10 cellular contexts compared by ENCODE assay signal in the genomic region with DNA sequence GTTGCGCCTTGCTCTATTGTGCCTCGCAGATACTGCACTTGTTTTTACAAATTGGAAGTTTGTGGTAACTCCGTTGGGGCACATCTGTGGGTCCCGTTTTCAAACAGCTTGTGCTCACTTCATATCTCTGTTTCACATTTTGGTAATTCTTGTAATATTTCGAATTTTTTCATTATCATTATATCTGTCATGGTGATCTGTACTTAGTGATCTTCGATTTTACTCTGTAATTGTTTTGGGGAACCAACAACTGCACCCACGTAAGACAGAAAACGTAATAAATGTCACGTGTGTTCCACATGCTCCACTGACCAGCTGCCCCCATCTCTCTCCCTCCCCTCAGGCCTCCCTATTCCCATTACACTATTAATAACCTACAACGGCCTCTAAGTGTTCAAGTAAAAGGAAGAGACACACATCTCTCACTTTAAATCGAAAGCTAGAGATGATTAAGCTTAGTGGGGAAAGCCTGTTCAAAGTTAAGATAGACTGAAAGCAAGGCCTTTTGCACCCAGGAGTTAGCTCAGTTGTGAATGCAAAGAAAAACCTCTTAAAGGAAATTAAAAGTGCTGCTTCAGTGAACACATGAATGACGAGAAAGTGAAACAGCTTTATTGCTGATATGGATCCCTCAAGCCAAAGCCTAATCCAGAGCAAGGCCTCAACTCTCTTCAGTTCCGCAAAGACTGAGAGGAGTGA. TPM values are rescaled to one million over a fixed set of nuclear protein-coding genes. Genes with fewer than 3 reads are reported as not detected.
DNase-seq lines count a peak whose midpoint lies in the region; ATAC-seq and TF ChIP-seq lines count a peak whose summit lies in the region.
"Had no signal": no experiment of that assay in that cellular context is flagged by ENCODE, and none has a peak within 500 bp of the region (broad histone marks: within the 10 kb centered on the region; RNA-seq: fewer than 3 reads in every experiment).

No MANE protein-coding gene starts in this region.

- H3K9me3 Mint-ChIP-seq in chondrocyte (ENCODE audit: low read depth), result peaks cover 7% of the 10 kb centered on the region

- in situ Hi-C loops in GM13977 (cut with MboI; ENCODE audit: low pct_unique_long_range_greater_than_20kb, low sequenced_read_pairs, unreplicated experiment), result no loop called here
- in situ Hi-C loops in G401 (cut with HindIII; ENCODE audit: low sequenced_read_pairs), result no loop called here

- no peaks in the 10 kb centered on the region for H3K36me3 ChIP-seq in sigmoid colon

- H3K9me3 ChIP-seq in sigmoid colon, result peaks cover 0 to 3% (median 0%) of the 10 kb centered on the region in 4 donors

- H3K27ac Mint-ChIP-seq in chondrocyte (ENCODE audit: unreplicated experiment), result no peak overlapping the region

- peak overlapping the region; percentile 79 for H3K4me3 Mint-ChIP-seq in chondrocyte (ENCODE audit: unreplicated experiment)

- no peak for TF ChIP-seq EP300 in sigmoid colon (IDR thresholded peaks at IDR 0.05)

- H3K4me1 Mint-ChIP-seq in chondrocyte (ENCODE audit: low read depth), result peaks cover 13% of the 10 kb centered on the region

- TF ChIP-seq CTCF in chondrocyte (IDR thresholded peaks at IDR 0.05), result no peak
- TF ChIP-seq CTCF in sigmoid colon (IDR thresholded peaks at IDR 0.05), result peak in 1 of 4 experiments; percentile 5
- TF ChIP-seq CTCF in GM13977 (IDR thresholded peaks at IDR 0.05; ENCODE audit: extremely low read depth, insufficient read depth, missing control alignments), result no peak

- peaks cover 32% of the 10 kb centered on the region for H3K27me3 Mint-ChIP-seq in chondrocyte (ENCODE audit: low read depth)

- ATAC-seq in GM19395 (IDR thresholded peaks at IDR 0.05; ENCODE audit: unreplicated experiment), result peak; percentile 60
- ATAC-seq in HG03442 (IDR thresholded peaks at IDR 0.05; ENCODE audit: unreplicated experiment), result peak; percentile 37

- peak overlapping the region in 3 of 4 donors; percentile 44 to 53 (median 51) for H3K4me3 ChIP-seq in sigmoid colon

- peaks cover 0 to 20% (median 6%) of the 10 kb centered on the region in 4 donors for H3K4me1 ChIP-seq in sigmoid colon

- intact Hi-C loops in sigmoid colon (cut with DNase I), result loop anchor here (5.0 kb wide), 2 partner anchors 40 to 140 kb away; no protein-coding TSS in a partner anchor

- TF ChIP-seq POLR2A in sigmoid colon (IDR thresholded peaks at IDR 0.05), result no peak

- H3K36me3 Mint-ChIP-seq in chondrocyte (ENCODE audit: low read depth), result peaks cover 2% of the 10 kb centered on the region

- peaks cover 0 to 4% (median 0%) of the 10 kb centered on the region in 3 donors for H3K27me3 ChIP-seq in sigmoid colon

- H3K27ac ChIP-seq in sigmoid colon, result peak overlapping the region in 2 of 4 donors; percentile 73 to 75

- no peak for DNase-seq in chondrocyte (ENCODE audit: low spot score)
- DNase-seq in sigmoid colon, result no peak
- no peak for DNase-seq in GM13977 (ENCODE audit: low spot score)
- DNase-seq in SIG-M5 (lab: John Stamatoyannopoulos, UW), result no peak
- DNase-seq in G401 (ENCODE audit: low spot score), result no peak
- DNase-seq in activated CD4-positive, CD25-positive, alpha-beta regulatory T cell treated with anti-CD3 and anti-CD28 coated beads, Interleukin-2, amount 50 U/mL, for 72 hours, result no peak

- WGBS in sigmoid colon, 2 donors, result 53 to 55% methylated on average over 13 of the region's 13 CpGs

RNA-seq across cellular contexts. Expression of a gene that starts 26.9 kb away (rescaled TPM):
- not detected in 3 replicates for total RNA-seq in chondrocyte
- total RNA-seq in sigmoid colon, result not detected
- not detected for polyA plus RNA-seq in sigmoid colon
- total RNA-seq in G401 (2014; rRNA removed; shearing (Covaris generic)), result not detected in 2 replicates
- total RNA-seq: H4, omental fat pad had no signal
